18 cellular contexts compared by ENCODE assay signal in genomic region chr13:26623125-26623524, GRCh38.
"Had no signal": no experiment of that assay in that cellular context is flagged by ENCODE, and none has a peak within 500 bp of the region (broad histone marks: within the 10 kb centered on the region; RNA-seq: fewer than 3 reads in every experiment).

No MANE protein-coding gene starts in this region.

- H3K36me3 ChIP-seq: breast epithelium, heart right ventricle, uterus had no signal

- DNase-seq: activated CD4-positive, alpha-beta T cell treated with anti-CD3 and anti-CD28 coated beads, Interleukin-2, amount 50 U/mL, for 4 hours; activated CD8-positive, alpha-beta memory T cell treated with anti-CD3 and anti-CD28 coated beads, Interleukin-2, amount 50 U/mL, for 48 hours; activated naive CD4-positive, alpha-beta T cell; activated T-cell treated with anti-CD3 and anti-CD28 coated beads, Interleukin-2, amount 50 U/mL, for 4 hours; amniotic stem cell; foreskin fibroblast; heart right ventricle; naive thymus-derived CD4-positive, alpha-beta T cell; occipital lobe; spleen; stimulated activated CD4-positive, alpha-beta T cell treated with anti-CD3 and anti-CD28 coated beads, Interleukin-4, amount 100 ng/mL, for 1 hour; stimulated activated naive CD4-positive, alpha-beta T cell; testis; trophoblast cell; uterus had no signal

- H3K27ac ChIP-seq: breast epithelium, coronary artery, heart right ventricle, spleen, testis, uterus had no signal

- H3K4me1 ChIP-seq: breast epithelium, heart right ventricle, testis, uterus had no signal

- H3K9me3 ChIP-seq: testis had no signal

- H3K27me3 ChIP-seq: breast epithelium, heart right ventricle, spleen, testis, uterus had no signal

- H3K4me3 ChIP-seq: breast epithelium, coronary artery, heart right ventricle, lung, spleen, testis, uterus had no signal
